ENCODE assay signal across 1 cellular context in the genomic region with DNA sequence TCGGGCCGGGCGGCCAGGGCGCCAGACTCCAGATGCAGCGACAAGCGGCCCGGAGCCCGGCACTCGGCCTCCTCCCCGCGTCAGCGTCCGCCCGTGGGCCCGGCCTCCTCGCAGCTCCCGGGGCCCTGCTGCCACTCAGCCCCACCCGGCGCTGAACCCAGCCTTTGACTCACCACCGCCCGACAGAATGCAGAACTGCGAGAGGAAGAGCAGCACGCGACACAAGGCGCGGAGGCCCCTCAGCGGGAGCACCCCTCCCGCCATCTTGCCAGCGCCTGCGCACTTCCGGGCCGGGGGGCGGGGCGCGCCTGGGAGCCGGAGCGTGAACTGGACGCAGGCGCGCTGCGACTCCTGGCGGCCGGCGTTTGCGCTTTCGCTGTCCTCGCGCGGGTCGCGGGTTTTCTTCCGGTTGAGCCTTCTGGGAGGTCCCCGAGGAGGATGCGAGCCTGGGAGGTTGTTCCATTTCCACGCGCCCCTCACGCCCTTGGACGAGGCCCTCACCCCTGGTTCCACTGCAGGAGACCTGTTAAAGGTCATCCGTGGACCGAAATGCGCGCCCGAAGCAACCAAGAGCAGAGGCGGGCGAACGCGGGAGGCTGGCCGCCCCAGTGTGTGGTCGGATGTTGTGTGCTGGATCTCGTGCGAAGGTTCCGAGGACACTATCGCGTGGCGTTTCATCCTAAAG.
TF ChIP-seq lines count a peak whose summit lies in the region.

A gene with protein sequence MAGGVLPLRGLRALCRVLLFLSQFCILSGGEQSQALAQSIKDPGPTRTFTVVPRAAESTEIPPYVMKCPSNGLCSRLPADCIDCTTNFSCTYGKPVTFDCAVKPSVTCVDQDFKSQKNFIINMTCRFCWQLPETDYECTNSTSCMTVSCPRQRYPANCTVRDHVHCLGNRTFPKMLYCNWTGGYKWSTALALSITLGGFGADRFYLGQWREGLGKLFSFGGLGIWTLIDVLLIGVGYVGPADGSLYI (minus strand): TSS at position 284 of the 685 bp plus-strand sequence. CDS start 20 bp downstream, at position 264.

TF ChIP-seq in K562, 482 proteins besides CTCF, POLR2A, EP300 and RAD21 (continued from another document and continues in another):
- TF ChIP-seq, protein P1, sequence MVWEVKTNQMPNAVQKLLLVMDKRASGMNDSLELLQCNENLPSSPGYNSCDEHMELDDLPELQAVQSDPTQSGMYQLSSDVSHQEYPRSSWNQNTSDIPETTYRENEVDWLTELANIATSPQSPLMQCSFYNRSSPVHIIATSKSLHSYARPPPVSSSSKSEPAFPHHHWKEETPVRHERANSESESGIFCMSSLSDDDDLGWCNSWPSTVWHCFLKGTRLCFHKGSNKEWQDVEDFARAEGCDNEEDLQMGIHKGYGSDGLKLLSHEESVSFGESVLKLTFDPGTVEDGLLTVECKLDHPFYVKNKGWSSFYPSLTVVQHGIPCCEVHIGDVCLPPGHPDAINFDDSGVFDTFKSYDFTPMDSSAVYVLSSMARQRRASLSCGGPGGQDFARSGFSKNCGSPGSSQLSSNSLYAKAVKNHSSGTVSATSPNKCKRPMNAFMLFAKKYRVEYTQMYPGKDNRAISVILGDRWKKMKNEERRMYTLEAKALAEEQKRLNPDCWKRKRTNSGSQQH (CRISPR knock-in tag; IDR thresholded peaks at IDR 0.05): no peak
- TF ChIP-seq ZBTB7A (IDR thresholded peaks at IDR 0.05; ENCODE audit: borderline replicate concordance, control insufficient read depth, low read depth, low read length) (peak; percentile 56), PCBP1 (IDR thresholded peaks at IDR 0.05; ENCODE audit: low read depth, low read length, poor library complexity, severe bottlenecking) (peak; percentile 84), NRF1 (conservative IDR thresholded peaks at IDR 0.05 in 1 of 2, IDR thresholded peaks at IDR 0.05 in 1 of 2) (peak; percentile 95), CSDE1 (IDR thresholded peaks at IDR 0.05) (no peak), HMGN3 (IDR thresholded peaks at IDR 0.05; ENCODE audit: borderline replicate concordance, extremely low read depth, insufficient read length, low read depth, low read length) (peak; percentile 58), NFE2 (IDR thresholded peaks at IDR 0.05; ENCODE audit: low read depth) (peak; percentile 7; the same call in 1 of the 2 replicates), MYNN (IDR thresholded peaks at IDR 0.05) (0 out of 2 replicates have a peak, but pooled peaks have one; percentile 10), MYNN (CRISPR knock-in tag; IDR thresholded peaks at IDR 0.05) (no peak), GATA2 (CRISPR knock-in tag; IDR thresholded peaks at IDR 0.05) (no peak), ZNF175 (CRISPR knock-in tag; IDR thresholded peaks at IDR 0.05; ENCODE audit: low read depth) (no peak), TCF7 (IDR thresholded peaks at IDR 0.05; ENCODE audit: borderline replicate concordance) (no peak), JUNB (CRISPR knock-in tag; conservative IDR thresholded peaks at IDR 0.05) (no peak), ZNF143 (CRISPR knock-in tag; IDR thresholded peaks at IDR 0.05) (peak; percentile 50), ZNF717 (CRISPR knock-in tag; IDR thresholded peaks at IDR 0.05) (no peak), HDAC1 (IDR thresholded peaks at IDR 0.05) (peak in 1 of 2 experiments; percentile 92; a peak in 2 of 4 replicates), ZNF57 (CRISPR knock-in tag; IDR thresholded peaks at IDR 0.05) (no peak), PRPF4 (IDR thresholded peaks at IDR 0.05; ENCODE audit: insufficient read depth, low read depth, low read length, poor library complexity, severe bottlenecking) (peak; percentile 62), ZNF174 (CRISPR knock-in tag; IDR thresholded peaks at IDR 0.05) (no peak), NCOA1 (IDR thresholded peaks at IDR 0.05; ENCODE audit: low read depth) (no peak; the same call in 1 of the 2 replicates), BRD9 (IDR thresholded peaks at IDR 0.05; ENCODE audit: low read depth, partially characterized antibody) (no peak), FOSL1 (tag; conservative IDR thresholded peaks at IDR 0.05) (peak; percentile 57), KLF1 (tag; IDR thresholded peaks at IDR 0.05) (peak; percentile 91), RBM25 (IDR thresholded peaks at IDR 0.05; ENCODE audit: low read depth, low read length, severe bottlenecking) (no peak), NEUROD1 (IDR thresholded peaks at IDR 0.05; ENCODE audit: borderline replicate concordance, low read depth, low read length, partially characterized antibody) (peak; percentile 42), CCNT2 (IDR thresholded peaks at IDR 0.05; ENCODE audit: borderline replicate concordance, extremely low read depth, insufficient read length, low read depth, low read length) (peak; percentile 82), NR1H2 (CRISPR knock-in tag; IDR thresholded peaks at IDR 0.05) (no peak), ZNF212 (CRISPR knock-in tag; IDR thresholded peaks at IDR 0.05) (no peak), CTBP1 (IDR thresholded peaks at IDR 0.05; ENCODE audit: borderline replicate concordance) (peak; percentile 88), EP400 (IDR thresholded peaks at IDR 0.05) (peak; percentile 83), CBX1 (IDR thresholded peaks at IDR 0.05; ENCODE audit: low read depth) (peak; percentile 26), ZNF12 (CRISPR knock-in tag; IDR thresholded peaks at IDR 0.05) (no peak), CXXC5 (CRISPR knock-in tag; IDR thresholded peaks at IDR 0.05) (peak; percentile 97), HCFC1 (IDR thresholded peaks at IDR 0.05; ENCODE audit: low read depth, low read length) (peak; percentile 81), ZKSCAN8 (CRISPR knock-in tag; IDR thresholded peaks at IDR 0.05) (no peak)
- TF ChIP-seq, protein P2, sequence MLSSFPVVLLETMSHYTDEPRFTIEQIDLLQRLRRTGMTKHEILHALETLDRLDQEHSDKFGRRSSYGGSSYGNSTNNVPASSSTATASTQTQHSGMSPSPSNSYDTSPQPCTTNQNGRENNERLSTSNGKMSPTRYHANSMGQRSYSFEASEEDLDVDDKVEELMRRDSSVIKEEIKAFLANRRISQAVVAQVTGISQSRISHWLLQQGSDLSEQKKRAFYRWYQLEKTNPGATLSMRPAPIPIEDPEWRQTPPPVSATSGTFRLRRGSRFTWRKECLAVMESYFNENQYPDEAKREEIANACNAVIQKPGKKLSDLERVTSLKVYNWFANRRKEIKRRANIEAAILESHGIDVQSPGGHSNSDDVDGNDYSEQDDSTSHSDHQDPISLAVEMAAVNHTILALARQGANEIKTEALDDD (IDR thresholded peaks at IDR 0.05): no peak
- TF ChIP-seq, protein P3, sequence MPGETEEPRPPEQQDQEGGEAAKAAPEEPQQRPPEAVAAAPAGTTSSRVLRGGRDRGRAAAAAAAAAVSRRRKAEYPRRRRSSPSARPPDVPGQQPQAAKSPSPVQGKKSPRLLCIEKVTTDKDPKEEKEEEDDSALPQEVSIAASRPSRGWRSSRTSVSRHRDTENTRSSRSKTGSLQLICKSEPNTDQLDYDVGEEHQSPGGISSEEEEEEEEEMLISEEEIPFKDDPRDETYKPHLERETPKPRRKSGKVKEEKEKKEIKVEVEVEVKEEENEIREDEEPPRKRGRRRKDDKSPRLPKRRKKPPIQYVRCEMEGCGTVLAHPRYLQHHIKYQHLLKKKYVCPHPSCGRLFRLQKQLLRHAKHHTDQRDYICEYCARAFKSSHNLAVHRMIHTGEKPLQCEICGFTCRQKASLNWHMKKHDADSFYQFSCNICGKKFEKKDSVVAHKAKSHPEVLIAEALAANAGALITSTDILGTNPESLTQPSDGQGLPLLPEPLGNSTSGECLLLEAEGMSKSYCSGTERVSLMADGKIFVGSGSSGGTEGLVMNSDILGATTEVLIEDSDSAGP (CRISPR knock-in tag; IDR thresholded peaks at IDR 0.05): no peak; the same call in 1 of the 2 replicates
- TF ChIP-seq, protein P4, sequence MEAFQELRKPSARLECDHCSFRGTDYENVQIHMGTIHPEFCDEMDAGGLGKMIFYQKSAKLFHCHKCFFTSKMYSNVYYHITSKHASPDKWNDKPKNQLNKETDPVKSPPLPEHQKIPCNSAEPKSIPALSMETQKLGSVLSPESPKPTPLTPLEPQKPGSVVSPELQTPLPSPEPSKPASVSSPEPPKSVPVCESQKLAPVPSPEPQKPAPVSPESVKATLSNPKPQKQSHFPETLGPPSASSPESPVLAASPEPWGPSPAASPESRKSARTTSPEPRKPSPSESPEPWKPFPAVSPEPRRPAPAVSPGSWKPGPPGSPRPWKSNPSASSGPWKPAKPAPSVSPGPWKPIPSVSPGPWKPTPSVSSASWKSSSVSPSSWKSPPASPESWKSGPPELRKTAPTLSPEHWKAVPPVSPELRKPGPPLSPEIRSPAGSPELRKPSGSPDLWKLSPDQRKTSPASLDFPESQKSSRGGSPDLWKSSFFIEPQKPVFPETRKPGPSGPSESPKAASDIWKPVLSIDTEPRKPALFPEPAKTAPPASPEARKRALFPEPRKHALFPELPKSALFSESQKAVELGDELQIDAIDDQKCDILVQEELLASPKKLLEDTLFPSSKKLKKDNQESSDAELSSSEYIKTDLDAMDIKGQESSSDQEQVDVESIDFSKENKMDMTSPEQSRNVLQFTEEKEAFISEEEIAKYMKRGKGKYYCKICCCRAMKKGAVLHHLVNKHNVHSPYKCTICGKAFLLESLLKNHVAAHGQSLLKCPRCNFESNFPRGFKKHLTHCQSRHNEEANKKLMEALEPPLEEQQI (IDR thresholded peaks at IDR 0.05): no peak
- TF ChIP-seq, protein P5, sequence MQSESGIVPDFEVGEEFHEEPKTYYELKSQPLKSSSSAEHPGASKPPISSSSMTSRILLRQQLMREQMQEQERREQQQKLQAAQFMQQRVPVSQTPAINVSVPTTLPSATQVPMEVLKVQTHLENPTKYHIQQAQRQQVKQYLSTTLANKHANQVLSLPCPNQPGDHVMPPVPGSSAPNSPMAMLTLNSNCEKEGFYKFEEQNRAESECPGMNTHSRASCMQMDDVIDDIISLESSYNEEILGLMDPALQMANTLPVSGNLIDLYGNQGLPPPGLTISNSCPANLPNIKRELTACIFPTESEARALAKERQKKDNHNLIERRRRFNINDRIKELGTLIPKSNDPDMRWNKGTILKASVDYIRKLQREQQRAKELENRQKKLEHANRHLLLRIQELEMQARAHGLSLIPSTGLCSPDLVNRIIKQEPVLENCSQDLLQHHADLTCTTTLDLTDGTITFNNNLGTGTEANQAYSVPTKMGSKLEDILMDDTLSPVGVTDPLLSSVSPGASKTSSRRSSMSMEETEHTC (IDR thresholded peaks at IDR 0.05): 0 out of 2 replicates have a peak, but pooled peaks have one; percentile 30
- TF ChIP-seq, protein P6, sequence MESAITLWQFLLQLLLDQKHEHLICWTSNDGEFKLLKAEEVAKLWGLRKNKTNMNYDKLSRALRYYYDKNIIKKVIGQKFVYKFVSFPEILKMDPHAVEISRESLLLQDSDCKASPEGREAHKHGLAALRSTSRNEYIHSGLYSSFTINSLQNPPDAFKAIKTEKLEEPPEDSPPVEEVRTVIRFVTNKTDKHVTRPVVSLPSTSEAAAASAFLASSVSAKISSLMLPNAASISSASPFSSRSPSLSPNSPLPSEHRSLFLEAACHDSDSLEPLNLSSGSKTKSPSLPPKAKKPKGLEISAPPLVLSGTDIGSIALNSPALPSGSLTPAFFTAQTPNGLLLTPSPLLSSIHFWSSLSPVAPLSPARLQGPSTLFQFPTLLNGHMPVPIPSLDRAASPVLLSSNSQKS (CRISPR knock-in tag; IDR thresholded peaks at IDR 0.05): no peak
- TF ChIP-seq, protein P7, sequence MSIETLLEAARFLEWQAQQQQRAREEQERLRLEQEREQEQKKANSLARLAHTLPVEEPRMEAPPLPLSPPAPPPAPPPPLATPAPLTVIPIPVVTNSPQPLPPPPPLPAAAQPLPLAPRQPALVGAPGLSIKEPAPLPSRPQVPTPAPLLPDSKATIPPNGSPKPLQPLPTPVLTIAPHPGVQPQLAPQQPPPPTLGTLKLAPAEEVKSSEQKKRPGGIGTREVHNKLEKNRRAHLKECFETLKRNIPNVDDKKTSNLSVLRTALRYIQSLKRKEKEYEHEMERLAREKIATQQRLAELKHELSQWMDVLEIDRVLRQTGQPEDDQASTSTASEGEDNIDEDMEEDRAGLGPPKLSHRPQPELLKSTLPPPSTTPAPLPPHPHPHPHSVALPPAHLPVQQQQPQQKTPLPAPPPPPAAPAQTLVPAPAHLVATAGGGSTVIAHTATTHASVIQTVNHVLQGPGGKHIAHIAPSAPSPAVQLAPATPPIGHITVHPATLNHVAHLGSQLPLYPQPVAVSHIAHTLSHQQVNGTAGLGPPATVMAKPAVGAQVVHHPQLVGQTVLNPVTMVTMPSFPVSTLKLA (conservative IDR thresholded peaks at IDR 0.05): peak; percentile 75 to 91
- TF ChIP-seq, protein P8, sequence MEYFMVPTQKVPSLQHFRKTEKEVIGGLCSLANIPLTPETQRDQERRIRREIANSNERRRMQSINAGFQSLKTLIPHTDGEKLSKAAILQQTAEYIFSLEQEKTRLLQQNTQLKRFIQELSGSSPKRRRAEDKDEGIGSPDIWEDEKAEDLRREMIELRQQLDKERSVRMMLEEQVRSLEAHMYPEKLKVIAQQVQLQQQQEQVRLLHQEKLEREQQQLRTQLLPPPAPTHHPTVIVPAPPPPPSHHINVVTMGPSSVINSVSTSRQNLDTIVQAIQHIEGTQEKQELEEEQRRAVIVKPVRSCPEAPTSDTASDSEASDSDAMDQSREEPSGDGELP (CRISPR knock-in tag; IDR thresholded peaks at IDR 0.05; ENCODE audit: borderline replicate concordance): peak; percentile 87
- TF ChIP-seq, protein P9, sequence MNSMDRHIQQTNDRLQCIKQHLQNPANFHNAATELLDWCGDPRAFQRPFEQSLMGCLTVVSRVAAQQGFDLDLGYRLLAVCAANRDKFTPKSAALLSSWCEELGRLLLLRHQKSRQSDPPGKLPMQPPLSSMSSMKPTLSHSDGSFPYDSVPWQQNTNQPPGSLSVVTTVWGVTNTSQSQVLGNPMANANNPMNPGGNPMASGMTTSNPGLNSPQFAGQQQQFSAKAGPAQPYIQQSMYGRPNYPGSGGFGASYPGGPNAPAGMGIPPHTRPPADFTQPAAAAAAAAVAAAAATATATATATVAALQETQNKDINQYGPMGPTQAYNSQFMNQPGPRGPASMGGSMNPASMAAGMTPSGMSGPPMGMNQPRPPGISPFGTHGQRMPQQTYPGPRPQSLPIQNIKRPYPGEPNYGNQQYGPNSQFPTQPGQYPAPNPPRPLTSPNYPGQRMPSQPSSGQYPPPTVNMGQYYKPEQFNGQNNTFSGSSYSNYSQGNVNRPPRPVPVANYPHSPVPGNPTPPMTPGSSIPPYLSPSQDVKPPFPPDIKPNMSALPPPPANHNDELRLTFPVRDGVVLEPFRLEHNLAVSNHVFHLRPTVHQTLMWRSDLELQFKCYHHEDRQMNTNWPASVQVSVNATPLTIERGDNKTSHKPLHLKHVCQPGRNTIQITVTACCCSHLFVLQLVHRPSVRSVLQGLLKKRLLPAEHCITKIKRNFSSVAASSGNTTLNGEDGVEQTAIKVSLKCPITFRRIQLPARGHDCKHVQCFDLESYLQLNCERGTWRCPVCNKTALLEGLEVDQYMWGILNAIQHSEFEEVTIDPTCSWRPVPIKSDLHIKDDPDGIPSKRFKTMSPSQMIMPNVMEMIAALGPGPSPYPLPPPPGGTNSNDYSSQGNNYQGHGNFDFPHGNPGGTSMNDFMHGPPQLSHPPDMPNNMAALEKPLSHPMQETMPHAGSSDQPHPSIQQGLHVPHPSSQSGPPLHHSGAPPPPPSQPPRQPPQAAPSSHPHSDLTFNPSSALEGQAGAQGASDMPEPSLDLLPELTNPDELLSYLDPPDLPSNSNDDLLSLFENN (IDR thresholded peaks at IDR 0.05; ENCODE audit: low read depth in 2 of 2, low read length in 2 of 2): peak in 1 of 2 experiments; percentile 73; a peak in 2 of 4 replicates
- TF ChIP-seq, protein P10, sequence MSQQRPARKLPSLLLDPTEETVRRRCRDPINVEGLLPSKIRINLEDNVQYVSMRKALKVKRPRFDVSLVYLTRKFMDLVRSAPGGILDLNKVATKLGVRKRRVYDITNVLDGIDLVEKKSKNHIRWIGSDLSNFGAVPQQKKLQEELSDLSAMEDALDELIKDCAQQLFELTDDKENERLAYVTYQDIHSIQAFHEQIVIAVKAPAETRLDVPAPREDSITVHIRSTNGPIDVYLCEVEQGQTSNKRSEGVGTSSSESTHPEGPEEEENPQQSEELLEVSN (IDR thresholded peaks at IDR 0.05; ENCODE audit: borderline replicate concordance in 1 of 2, extremely low read depth in 1 of 2, insufficient read depth in 1 of 2, insufficient read length in 1 of 2, low read depth in 1 of 2, low read length in 1 of 2, poor library complexity in 1 of 2, severe bottlenecking in 1 of 2): peak; percentile 58 to 93
